Comparison of ENCODE assay signal across 1 cellular context in the genomic region with DNA sequence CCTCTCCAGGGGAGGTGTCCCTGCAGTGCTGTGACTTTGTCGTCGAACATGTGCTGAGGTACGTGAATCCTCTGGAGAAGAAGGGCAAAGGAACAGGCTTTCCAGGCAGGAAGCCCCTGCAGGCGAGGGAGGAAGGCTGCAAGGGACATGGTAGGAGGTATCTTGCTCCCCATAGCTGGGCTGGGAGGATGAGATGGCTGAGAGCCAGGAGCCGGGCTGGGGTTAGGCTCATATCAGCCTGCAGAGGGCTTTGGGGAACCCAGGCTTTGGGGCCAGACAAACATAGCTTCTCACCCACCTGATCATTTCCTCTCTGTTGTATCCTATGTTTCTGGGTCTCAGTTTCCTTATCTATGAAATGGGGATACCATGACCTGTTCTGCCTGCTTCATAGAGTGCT. TPM values are rescaled to one million over a fixed set of nuclear protein-coding genes. Genes with fewer than 3 reads are reported as not detected.
"Had no signal": no experiment of that assay in that cellular context is flagged by ENCODE, and none has a peak within 500 bp of the region (broad histone marks: within the 10 kb centered on the region; RNA-seq: fewer than 3 reads in every experiment).

No MANE protein-coding gene starts in this region.

RNA-seq across cellular contexts. Expression of a gene that starts 26.5 kb away (rescaled TPM):
- total RNA-seq: ascending aorta had no signal
